Comparison of ENCODE assay signal across 8 cellular contexts in the genomic region with DNA sequence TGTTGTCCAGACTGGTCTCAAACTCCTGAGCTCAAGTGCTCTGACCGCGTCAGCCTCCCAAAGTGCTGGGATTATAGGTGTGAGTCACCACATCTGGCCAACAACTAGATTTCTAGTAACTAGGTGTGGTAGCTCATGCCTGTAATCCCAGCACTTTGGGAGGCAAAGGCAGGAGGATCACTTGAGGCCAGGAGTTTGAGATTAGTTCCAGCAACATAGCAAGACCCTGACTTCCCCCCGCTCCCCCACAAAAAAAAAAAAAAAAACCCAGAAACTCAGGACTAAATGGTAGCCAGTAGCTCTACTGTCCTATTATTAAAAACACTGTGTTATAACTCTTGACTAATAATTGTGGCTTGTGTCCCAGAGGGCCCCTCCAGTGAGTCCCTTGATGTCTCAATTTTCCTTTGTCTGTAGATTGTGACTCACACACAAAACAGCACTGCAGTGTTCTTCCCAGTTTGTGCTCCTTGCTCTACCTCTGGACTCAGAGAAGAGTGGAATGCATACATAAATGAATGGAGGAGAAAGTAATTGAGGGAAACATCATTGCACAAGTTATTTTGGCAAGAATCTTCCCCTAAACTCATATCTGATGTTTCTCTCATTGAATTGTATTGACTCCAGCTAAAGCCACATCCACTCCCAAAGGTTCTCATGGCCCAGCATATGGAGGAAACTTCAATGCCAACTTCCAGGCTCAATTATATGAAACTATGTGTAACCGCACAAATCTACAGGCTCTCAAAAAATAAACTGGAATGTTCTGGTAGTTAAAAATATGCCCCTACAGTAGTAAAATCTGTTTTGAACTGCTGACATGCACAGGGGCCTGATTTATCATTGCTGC. TPM values are rescaled to one million over a fixed set of nuclear protein-coding genes. Genes with fewer than 3 reads are reported as not detected.
A peak's percentile ranks its signal among the peaks of the same experiment; 100 is the strongest.
DNase-seq lines count a peak whose midpoint lies in the region; ATAC-seq, FAIRE-seq and TF ChIP-seq lines count a peak whose summit lies in the region.

No MANE protein-coding gene starts in this region.

- peak; percentile 70 for FAIRE-seq in astrocyte (lab: Jason Lieb, UNC)

- H3K36me3 ChIP-seq in HUES64 (ENCODE audit: insufficient read depth, low read length) (peaks cover 32% of the 10 kb centered on the region), astrocyte (ENCODE audit: insufficient read depth, low read length) (peaks cover 27% of the 10 kb centered on the region), left lung (peaks cover 0 to 32% of the 10 kb centered on the region in 2 donors)

- H3K4me3 ChIP-seq in HUES64 (ENCODE audit: low read length), result no peak overlapping the region
- H3K4me3 ChIP-seq in astrocyte (ENCODE audit: insufficient read depth, low read depth, low read length), result no peak overlapping the region
- H3K4me3 ChIP-seq in left lung, result no peak overlapping the region

- H3K9ac ChIP-seq in HUES64 (ENCODE audit: low read depth, low read length) (no peak overlapping the region), astrocyte (ENCODE audit: low read length) (no peak overlapping the region)

- no peaks in the 10 kb centered on the region for H3K9me3 Mint-ChIP-seq in astrocyte (ENCODE audit: unreplicated experiment)

- H3K27ac Mint-ChIP-seq in astrocyte (ENCODE audit: unreplicated experiment), result peak overlapping the region; percentile 86

- H3K27me3 ChIP-seq in HUES64 (ENCODE audit: insufficient read depth, low read length) (no peaks in the 10 kb centered on the region), astrocyte (ENCODE audit: insufficient read depth, low read length) (no peaks in the 10 kb centered on the region), left lung (no peaks in the 10 kb centered on the region)

- H3K27me3 Mint-ChIP-seq in astrocyte (ENCODE audit: low read depth, unreplicated experiment), result no peaks in the 10 kb centered on the region

- ATAC-seq in left lung, result peak; percentile 26
- ATAC-seq in HG03175 (IDR thresholded peaks at IDR 0.05; ENCODE audit: unreplicated experiment), result no peak

- H4K20me1 ChIP-seq in astrocyte (ENCODE audit: insufficient read depth, low read length), result peaks cover 52% of the 10 kb centered on the region

- DNase-seq in AG09319 (ENCODE audit: extremely low read depth, low read depth) (peak; percentile 87), astrocyte (ENCODE audit: low read depth) (peak; percentile 93), left lung (no peak), putamen (ENCODE audit: low spot score) (no peak), NCI-H510A (lab: John Stamatoyannopoulos, UW) (no peak), KG1 (lab: John Stamatoyannopoulos, UW) (no peak)

- H3K27ac ChIP-seq in HUES64 (ENCODE audit: low read depth, low read length) (peak overlapping the region; percentile 1; the same call in 1 of the 2 replicates), astrocyte (ENCODE audit: low read depth, low read length) (peak overlapping the region; percentile 45), left lung (peak overlapping the region; percentile 21 to 65)

- 85% methylated on average over 3 of the region's 4 CpGs for WGBS in HUES64

- peaks cover 60% of the 10 kb centered on the region for H3K4me1 Mint-ChIP-seq in astrocyte (ENCODE audit: low read depth, unreplicated experiment)

- intact Hi-C loops in left lung (cut with DNase I), result no loop called here

- H3K4me1 ChIP-seq in HUES64 (ENCODE audit: insufficient read depth, low read length) (peaks cover 11% of the 10 kb centered on the region; the same call in 1 of the 2 replicates), astrocyte (ENCODE audit: insufficient read depth, low read length) (peaks cover 61% of the 10 kb centered on the region), left lung (peaks cover 29 to 87% of the 10 kb centered on the region in 2 donors)

- H3K9me3 ChIP-seq in HUES64 (ENCODE audit: insufficient read depth, low read depth, low read length) (no peaks in the 10 kb centered on the region), astrocyte (ENCODE audit: insufficient read depth, low read depth, low read length) (no peaks in the 10 kb centered on the region), left lung (no peaks in the 10 kb centered on the region)

- no peak overlapping the region for H2AFZ ChIP-seq in astrocyte (ENCODE audit: low read depth, low read length)

- TF ChIP-seq CTCF in AG09319 (IDR thresholded peaks at IDR 0.05; ENCODE audit: low read depth, low read length) (no peak), astrocyte (IDR thresholded peaks at IDR 0.05; ENCODE audit: insufficient read depth, low read depth, low read length) (no peak), left lung (IDR thresholded peaks at IDR 0.05) (no peak)

- H3K4me2 ChIP-seq in astrocyte (ENCODE audit: low read length), result peak overlapping the region; percentile 40

- peak overlapping the region; percentile 34 for H3K4me3 Mint-ChIP-seq in astrocyte (ENCODE audit: unreplicated experiment)

- peaks cover 13% of the 10 kb centered on the region for H3K36me3 Mint-ChIP-seq in astrocyte (ENCODE audit: low read depth, unreplicated experiment)

- H3K79me2 ChIP-seq in astrocyte (ENCODE audit: insufficient read depth, low read length), result peaks cover 25% of the 10 kb centered on the region

RNA-seq across cellular contexts. Expression of gene TPT1, which starts 8.8 kb away (rescaled TPM):
- 1,723 TPM for polyA plus RNA-seq in HUES64 (2013, experiment 1 of 2)
- 1,939 TPM for polyA plus RNA-seq in HUES64 (2013, experiment 2 of 2)
- total RNA-seq in astrocyte (2,316 and 2,540 TPM in 2 replicates), left lung (1,000 to 10,000 TPM; 3,460 to 5,041 TPM)

Comparison
In these comparisons a context has a peak if more than half of its experiments do, and no peak if none do; other contexts are left out.
1. DNase-seq: peak in AG09319 (single experiment) and astrocyte (single experiment); none in left lung (0 of 2), putamen (single experiment), NCI-H510A (single experiment) and KG1 (single experiment).
2. Peak in every context shown above with its lines, with median percentiles within 50 percentile points of each other: H3K27ac ChIP-seq.